In genomic region chr3:133733226-133733625, GRCh38 we compare ENCODE assay signal across 2 cellular contexts.
TF ChIP-seq lines count a peak whose summit lies in the region.

No MANE protein-coding gene starts in this region.

TF ChIP-seq in WTC11, 78 proteins besides CTCF, POLR2A, EP300 and RAD21:
- TF ChIP-seq, protein P1, sequence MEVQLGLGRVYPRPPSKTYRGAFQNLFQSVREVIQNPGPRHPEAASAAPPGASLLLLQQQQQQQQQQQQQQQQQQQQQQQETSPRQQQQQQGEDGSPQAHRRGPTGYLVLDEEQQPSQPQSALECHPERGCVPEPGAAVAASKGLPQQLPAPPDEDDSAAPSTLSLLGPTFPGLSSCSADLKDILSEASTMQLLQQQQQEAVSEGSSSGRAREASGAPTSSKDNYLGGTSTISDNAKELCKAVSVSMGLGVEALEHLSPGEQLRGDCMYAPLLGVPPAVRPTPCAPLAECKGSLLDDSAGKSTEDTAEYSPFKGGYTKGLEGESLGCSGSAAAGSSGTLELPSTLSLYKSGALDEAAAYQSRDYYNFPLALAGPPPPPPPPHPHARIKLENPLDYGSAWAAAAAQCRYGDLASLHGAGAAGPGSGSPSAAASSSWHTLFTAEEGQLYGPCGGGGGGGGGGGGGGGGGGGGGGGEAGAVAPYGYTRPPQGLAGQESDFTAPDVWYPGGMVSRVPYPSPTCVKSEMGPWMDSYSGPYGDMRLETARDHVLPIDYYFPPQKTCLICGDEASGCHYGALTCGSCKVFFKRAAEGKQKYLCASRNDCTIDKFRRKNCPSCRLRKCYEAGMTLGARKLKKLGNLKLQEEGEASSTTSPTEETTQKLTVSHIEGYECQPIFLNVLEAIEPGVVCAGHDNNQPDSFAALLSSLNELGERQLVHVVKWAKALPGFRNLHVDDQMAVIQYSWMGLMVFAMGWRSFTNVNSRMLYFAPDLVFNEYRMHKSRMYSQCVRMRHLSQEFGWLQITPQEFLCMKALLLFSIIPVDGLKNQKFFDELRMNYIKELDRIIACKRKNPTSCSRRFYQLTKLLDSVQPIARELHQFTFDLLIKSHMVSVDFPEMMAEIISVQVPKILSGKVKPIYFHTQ (CRISPR knock-in tag; IDR thresholded peaks at IDR 0.05): no peak
- TF ChIP-seq SMAD3 (CRISPR knock-in tag; IDR thresholded peaks at IDR 0.05; ENCODE audit: borderline replicate concordance) (no peak), ZBTB43 (CRISPR knock-in tag; IDR thresholded peaks at IDR 0.05) (no peak), ZNF281 (CRISPR knock-in tag; IDR thresholded peaks at IDR 0.05) (no peak), PRRX2 (CRISPR knock-in tag; IDR thresholded peaks at IDR 0.05) (no peak), ETV6 (CRISPR knock-in tag; IDR thresholded peaks at IDR 0.05) (no peak), GABPB1 (CRISPR knock-in tag; IDR thresholded peaks at IDR 0.05) (peak; percentile 52; the same call in 1 of the 2 replicates), IRF2 (CRISPR knock-in tag; IDR thresholded peaks at IDR 0.05; ENCODE audit: borderline replicate concordance, low read depth) (no peak)

TF ChIP-seq in HepG2, 621 proteins besides CTCF, POLR2A, EP300 and RAD21 (continues in another document):
- no peak for TF ChIP-seq EEA1 (CRISPR knock-in tag; IDR thresholded peaks at IDR 0.05; ENCODE audit: borderline replicate concordance)
- TF ChIP-seq MIER2 (CRISPR knock-in tag; IDR thresholded peaks at IDR 0.05): no peak
- TF ChIP-seq ZFP1 (CRISPR knock-in tag; IDR thresholded peaks at IDR 0.05): no peak
- TF ChIP-seq, protein P2, sequence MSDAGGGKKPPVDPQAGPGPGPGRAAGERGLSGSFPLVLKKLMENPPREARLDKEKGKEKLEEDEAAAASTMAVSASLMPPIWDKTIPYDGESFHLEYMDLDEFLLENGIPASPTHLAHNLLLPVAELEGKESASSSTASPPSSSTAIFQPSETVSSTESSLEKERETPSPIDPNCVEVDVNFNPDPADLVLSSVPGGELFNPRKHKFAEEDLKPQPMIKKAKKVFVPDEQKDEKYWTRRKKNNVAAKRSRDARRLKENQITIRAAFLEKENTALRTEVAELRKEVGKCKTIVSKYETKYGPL (CRISPR knock-in tag; IDR thresholded peaks at IDR 0.05): no peak
- TF ChIP-seq ZSCAN5A (CRISPR knock-in tag; IDR thresholded peaks at IDR 0.05; ENCODE audit: borderline replicate concordance): no peak; the same call in 1 of the 2 replicates
- TF ChIP-seq, protein P3, sequence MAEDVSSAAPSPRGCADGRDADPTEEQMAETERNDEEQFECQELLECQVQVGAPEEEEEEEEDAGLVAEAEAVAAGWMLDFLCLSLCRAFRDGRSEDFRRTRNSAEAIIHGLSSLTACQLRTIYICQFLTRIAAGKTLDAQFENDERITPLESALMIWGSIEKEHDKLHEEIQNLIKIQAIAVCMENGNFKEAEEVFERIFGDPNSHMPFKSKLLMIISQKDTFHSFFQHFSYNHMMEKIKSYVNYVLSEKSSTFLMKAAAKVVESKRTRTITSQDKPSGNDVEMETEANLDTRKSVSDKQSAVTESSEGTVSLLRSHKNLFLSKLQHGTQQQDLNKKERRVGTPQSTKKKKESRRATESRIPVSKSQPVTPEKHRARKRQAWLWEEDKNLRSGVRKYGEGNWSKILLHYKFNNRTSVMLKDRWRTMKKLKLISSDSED (CRISPR knock-in tag; IDR thresholded peaks at IDR 0.05): no peak
- TF ChIP-seq IRF1 (CRISPR knock-in tag; IDR thresholded peaks at IDR 0.05; ENCODE audit: low read depth): no peak
- TF ChIP-seq FOXK1 (CRISPR knock-in tag; IDR thresholded peaks at IDR 0.05; ENCODE audit: borderline replicate concordance, low read depth): peak; percentile 79; the same call in 1 of the 2 replicates
- TF ChIP-seq GPN1 (CRISPR knock-in tag; IDR thresholded peaks at IDR 0.05; ENCODE audit: borderline replicate concordance): no peak
- TF ChIP-seq HDAC2 (CRISPR knock-in tag; IDR thresholded peaks at IDR 0.05): peak; percentile 88
- peak; percentile 39; the same call in 1 of the 2 replicates for TF ChIP-seq ZNF556 (CRISPR knock-in tag; IDR thresholded peaks at IDR 0.05; ENCODE audit: borderline replicate concordance)
- TF ChIP-seq ZNF12 (CRISPR knock-in tag; IDR thresholded peaks at IDR 0.05): 0 out of 2 replicates have a peak, but pooled peaks have one; percentile 12
- no peak for TF ChIP-seq BRCA1 (CRISPR knock-in tag; IDR thresholded peaks at IDR 0.05)
- TF ChIP-seq KDM1A (CRISPR knock-in tag; IDR thresholded peaks at IDR 0.05): no peak
- peak; percentile 91 for TF ChIP-seq NR2F6 (IDR thresholded peaks at IDR 0.05)
- TF ChIP-seq NR2F6 (CRISPR knock-in tag; IDR thresholded peaks at IDR 0.05): peak; percentile 95
- no peak for TF ChIP-seq ZNF546 (CRISPR knock-in tag; conservative IDR thresholded peaks at IDR 0.05)
- TF ChIP-seq SAP130 (CRISPR knock-in tag; IDR thresholded peaks at IDR 0.05; ENCODE audit: low read depth): peak; percentile 91
- no peak for TF ChIP-seq ZNF746 (CRISPR knock-in tag; IDR thresholded peaks at IDR 0.05)
- TF ChIP-seq ZBTB49 (CRISPR knock-in tag; IDR thresholded peaks at IDR 0.05; ENCODE audit: borderline replicate concordance): no peak
- TF ChIP-seq TBX2 (CRISPR knock-in tag; IDR thresholded peaks at IDR 0.05; ENCODE audit: borderline replicate concordance): peak; percentile 96
- peak; percentile 94 for TF ChIP-seq HDAC1 (CRISPR knock-in tag; IDR thresholded peaks at IDR 0.05)
- TF ChIP-seq ZNF280B (CRISPR knock-in tag; IDR thresholded peaks at IDR 0.05; ENCODE audit: borderline replicate concordance): no peak
- TF ChIP-seq GRHL1 (CRISPR knock-in tag; conservative IDR thresholded peaks at IDR 0.05): no peak
- TF ChIP-seq, protein P4, sequence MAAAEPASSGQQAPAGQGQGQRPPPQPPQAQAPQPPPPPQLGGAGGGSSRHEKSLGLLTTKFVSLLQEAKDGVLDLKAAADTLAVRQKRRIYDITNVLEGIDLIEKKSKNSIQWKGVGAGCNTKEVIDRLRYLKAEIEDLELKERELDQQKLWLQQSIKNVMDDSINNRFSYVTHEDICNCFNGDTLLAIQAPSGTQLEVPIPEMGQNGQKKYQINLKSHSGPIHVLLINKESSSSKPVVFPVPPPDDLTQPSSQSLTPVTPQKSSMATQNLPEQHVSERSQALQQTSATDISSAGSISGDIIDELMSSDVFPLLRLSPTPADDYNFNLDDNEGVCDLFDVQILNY (CRISPR knock-in tag; conservative IDR thresholded peaks at IDR 0.05): no peak
- TF ChIP-seq ZBTB46 (CRISPR knock-in tag; IDR thresholded peaks at IDR 0.05; ENCODE audit: borderline replicate concordance): no peak
- TF ChIP-seq, protein P5, sequence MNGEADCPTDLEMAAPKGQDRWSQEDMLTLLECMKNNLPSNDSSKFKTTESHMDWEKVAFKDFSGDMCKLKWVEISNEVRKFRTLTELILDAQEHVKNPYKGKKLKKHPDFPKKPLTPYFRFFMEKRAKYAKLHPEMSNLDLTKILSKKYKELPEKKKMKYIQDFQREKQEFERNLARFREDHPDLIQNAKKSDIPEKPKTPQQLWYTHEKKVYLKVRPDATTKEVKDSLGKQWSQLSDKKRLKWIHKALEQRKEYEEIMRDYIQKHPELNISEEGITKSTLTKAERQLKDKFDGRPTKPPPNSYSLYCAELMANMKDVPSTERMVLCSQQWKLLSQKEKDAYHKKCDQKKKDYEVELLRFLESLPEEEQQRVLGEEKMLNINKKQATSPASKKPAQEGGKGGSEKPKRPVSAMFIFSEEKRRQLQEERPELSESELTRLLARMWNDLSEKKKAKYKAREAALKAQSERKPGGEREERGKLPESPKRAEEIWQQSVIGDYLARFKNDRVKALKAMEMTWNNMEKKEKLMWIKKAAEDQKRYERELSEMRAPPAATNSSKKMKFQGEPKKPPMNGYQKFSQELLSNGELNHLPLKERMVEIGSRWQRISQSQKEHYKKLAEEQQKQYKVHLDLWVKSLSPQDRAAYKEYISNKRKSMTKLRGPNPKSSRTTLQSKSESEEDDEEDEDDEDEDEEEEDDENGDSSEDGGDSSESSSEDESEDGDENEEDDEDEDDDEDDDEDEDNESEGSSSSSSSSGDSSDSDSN (CRISPR knock-in tag; IDR thresholded peaks at IDR 0.05): no peak
- TF ChIP-seq CBX5 (CRISPR knock-in tag; IDR thresholded peaks at IDR 0.05; ENCODE audit: borderline replicate concordance): peak; percentile 73; the same call in 1 of the 2 replicates
- no peak for TF ChIP-seq ZNF674 (CRISPR knock-in tag; IDR thresholded peaks at IDR 0.05; ENCODE audit: low read depth)
- TF ChIP-seq SMAD3 (CRISPR knock-in tag; IDR thresholded peaks at IDR 0.05): no peak
- no peak for TF ChIP-seq NFATC3 (CRISPR knock-in tag; IDR thresholded peaks at IDR 0.05)
- peak; percentile 65 for TF ChIP-seq XRCC5 (optimal IDR thresholded peaks at IDR 0.05; ENCODE audit: low read length)
- no peak for TF ChIP-seq ZFP90 (CRISPR knock-in tag; IDR thresholded peaks at IDR 0.05; ENCODE audit: borderline replicate concordance)
- TF ChIP-seq ZNF296 (CRISPR knock-in tag; conservative IDR thresholded peaks at IDR 0.05): no peak
- TF ChIP-seq ZNF605 (CRISPR knock-in tag; IDR thresholded peaks at IDR 0.05): 0 out of 2 replicates have a peak, but pooled peaks have one; percentile 39
- TF ChIP-seq GTF3A (CRISPR knock-in tag; conservative IDR thresholded peaks at IDR 0.05): no peak
- no peak for TF ChIP-seq MTF2 (CRISPR knock-in tag; IDR thresholded peaks at IDR 0.05; ENCODE audit: borderline replicate concordance)
- TF ChIP-seq ZSCAN31 (CRISPR knock-in tag; IDR thresholded peaks at IDR 0.05; ENCODE audit: low read depth): no peak
